ENCODE assay signal across 25 cellular contexts in the genomic region with DNA sequence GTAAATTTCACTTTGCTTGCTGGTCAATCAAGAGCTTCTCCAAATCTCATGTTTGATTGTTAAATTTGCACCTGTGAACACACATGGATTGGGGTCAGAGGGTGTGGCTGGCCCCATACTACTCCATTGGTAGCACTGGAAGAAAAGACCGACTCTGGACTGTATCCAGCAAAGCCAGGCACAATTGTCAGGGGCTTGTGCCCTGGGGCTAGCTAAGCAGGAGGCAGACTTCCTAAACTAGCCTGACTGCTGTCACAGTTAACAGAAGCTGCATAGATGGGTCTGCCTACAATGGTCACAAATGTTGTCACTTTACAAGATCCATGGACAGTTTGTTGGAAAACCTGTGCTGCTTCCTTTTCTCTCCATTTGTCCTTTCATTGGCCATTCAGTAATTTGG.
"Had no signal": no experiment of that assay in that cellular context is flagged by ENCODE, and none has a peak within 500 bp of the region (broad histone marks: within the 10 kb centered on the region; RNA-seq: fewer than 3 reads in every experiment).

No MANE protein-coding gene starts in this region.

- H3K27me3 Mint-ChIP-seq: stimulated activated naive B cell treated with anti-CD40 and anti-IgM and Interleukin-4, amounts not matched to agents 10 μg/mL and 1 μg/mL and 100 μg/mL, for 72 hours; type B pancreatic cell had no signal

- H3K4me3 ChIP-seq: left lung, lower lobe of right lung, pancreas, prostate gland, skin epidermis, tibial nerve, uterus had no signal

- H3K27me3 ChIP-seq: left lung, pancreas, tibial nerve, uterus had no signal

- H3K4me1 ChIP-seq: left lung, lower lobe of right lung, pancreas, prostate gland, tibial nerve, uterus had no signal

- H3K4me1 Mint-ChIP-seq: naive thymus-derived CD8-positive, alpha-beta T cell; nephron; stimulated activated naive B cell treated with anti-CD40 and anti-IgM and Interleukin-4, amounts not matched to agents 10 μg/mL and 1 μg/mL and 100 μg/mL, for 72 hours had no signal

- H3K36me3 ChIP-seq: left lung, lower lobe of right lung, pancreas, prostate gland, tibial nerve, uterus had no signal

- H3K4me3 Mint-ChIP-seq: naive thymus-derived CD8-positive, alpha-beta T cell; nephron; neural crest cell; stimulated activated naive B cell treated with anti-CD40 and anti-IgM and Interleukin-4, amounts not matched to agents 10 μg/mL and 1 μg/mL and 100 μg/mL, for 72 hours; type B pancreatic cell had no signal

- H3K9me3 ChIP-seq: left lung, lower lobe of right lung, pancreas, prostate gland, tibial nerve, uterus had no signal

- H3K36me3 Mint-ChIP-seq: naive thymus-derived CD8-positive, alpha-beta T cell; stimulated activated naive B cell treated with anti-CD40 and anti-IgM and Interleukin-4, amounts not matched to agents 10 μg/mL and 1 μg/mL and 100 μg/mL, for 72 hours had no signal

- DNase-seq: kidney; left colon; left lung; lower lobe of right lung; mammary epithelial cell; mesenchymal stem cell; naive thymus-derived CD8-positive, alpha-beta T cell; pancreas; posterior cingulate gyrus; retina; right cardiac atrium; stimulated activated CD4-positive, alpha-beta T cell treated with anti-CD3 and anti-CD28 coated beads, Interleukin-12 subunit alpha, Interleukin-12 subunit beta, amount 100 ng/mL, for 4 hours; stimulated activated CD4-positive, alpha-beta T cell treated with anti-CD3 and anti-CD28 coated beads, Interleukin-15, amount 100 ng/mL, for 24 hours; stimulated activated CD4-positive, alpha-beta T cell treated with anti-CD3 and anti-CD28 coated beads, Interleukin-2, amount 100 ng/mL, for 24 hours; stimulated activated CD4-positive, alpha-beta T cell treated with anti-CD3 and anti-CD28 coated beads, Interleukin-4, amount 100 ng/mL, for 1 hour; stimulated activated naive B cell treated with anti-CD40 and anti-IgM and Interleukin-4, amounts not matched to agents 10 μg/mL and 1 μg/mL and 100 μg/mL, for 72 hours; stimulated activated naive CD8-positive, alpha-beta T cell treated with anti-CD3 and anti-CD28 coated beads, Interleukin-15, Interleukin-2, amounts not matched to agents 100 U/mL and 50 U/mL, for 24 hours; uterus had no signal

- ATAC-seq: left colon; left lung; lower lobe of right lung; naive thymus-derived CD8-positive, alpha-beta T cell; pancreas; right cardiac atrium; sciatic nerve; stimulated activated naive B cell treated with anti-CD40 and anti-IgM and Interleukin-4, amounts not matched to agents 10 μg/mL and 1 μg/mL and 100 μg/mL, for 72 hours; stimulated activated naive CD8-positive, alpha-beta T cell treated with anti-CD3 and anti-CD28 coated beads, Interleukin-15, Interleukin-2, amounts not matched to agents 100 U/mL and 50 U/mL, for 24 hours had no signal

- H3K27ac Mint-ChIP-seq: naive thymus-derived CD8-positive, alpha-beta T cell; nephron; stimulated activated naive B cell treated with anti-CD40 and anti-IgM and Interleukin-4, amounts not matched to agents 10 μg/mL and 1 μg/mL and 100 μg/mL, for 72 hours; type B pancreatic cell had no signal

- H3K9me3 Mint-ChIP-seq: stimulated activated naive B cell treated with anti-CD40 and anti-IgM and Interleukin-4, amounts not matched to agents 10 μg/mL and 1 μg/mL and 100 μg/mL, for 72 hours had no signal

- H3K27ac ChIP-seq: left lung, lower lobe of right lung, pancreas, prostate gland, skin epidermis, tibial nerve, uterus had no signal
